In genomic region chr13:32537580-32538233, GRCh38 we compare ENCODE assay signal across 8 cellular contexts. TPM values are rescaled to one million over a fixed set of nuclear protein-coding genes. Genes with fewer than 3 reads are reported as not detected.
DNase-seq lines count a peak whose midpoint lies in the region; ATAC-seq and TF ChIP-seq lines count a peak whose summit lies in the region.

No MANE protein-coding gene starts in this region.

- H3K27ac Mint-ChIP-seq in activated naive CD8-positive, alpha-beta T cell treated with anti-CD3 and anti-CD28 coated beads, Interleukin-2, amount 10 ng/mL, durations not matched to agents 7 days and 5 days = peak overlapping the region; percentile 97

- no peaks in the 10 kb centered on the region for H4K20me1 ChIP-seq in DOHH2 (ENCODE audit: control insufficient read depth, insufficient read depth, low read depth, low read length)

- no peak for TF ChIP-seq POLR2A in Peyer's patch (IDR thresholded peaks at IDR 0.05)

- H3K27me3 ChIP-seq in DOHH2 (ENCODE audit: control insufficient read depth, low read length) (no peaks in the 10 kb centered on the region), Peyer's patch (no peaks in the 10 kb centered on the region), iPS-18a (ENCODE audit: control insufficient read depth, insufficient read depth, low read length) (no peaks in the 10 kb centered on the region)

- H3K4me3 ChIP-seq in DOHH2 (ENCODE audit: low read length) (peak overlapping the region; percentile 91), Peyer's patch (peak overlapping the region; percentile 66 to 85 (median 74)), iPS-18a (ENCODE audit: low read length) (peak overlapping the region; percentile 86)

- H3K27ac ChIP-seq in DOHH2 (ENCODE audit: low read depth, low read length) (no peak overlapping the region), Peyer's patch (peak overlapping the region; percentile 86 to 96 (median 92)), iPS-18a (ENCODE audit: low read length) (peak overlapping the region; percentile 60)

- peak; percentile 27 to 59 (median 56) for DNase-seq in Peyer's patch
- DNase-seq in activated naive CD8-positive, alpha-beta T cell treated with anti-CD3 and anti-CD28 coated beads, Interleukin-2, amount 10 ng/mL, durations not matched to agents 7 days and 5 days = peak; percentile 64
- peak; percentile 2 to 20 for DNase-seq in stimulated activated CD4-positive, alpha-beta T cell treated with anti-CD3 and anti-CD28 coated beads, Interleukin-15, amount 100 ng/mL, for 1 hour (ENCODE audit: low read depth in 1 of 2, low spot score in 1 of 2)
- DNase-seq in NCI-H69 (lab: John Stamatoyannopoulos, UW) = no peak
- DNase-seq in GM10266 (ENCODE audit: extremely low spot score) = no peak

- POLR2A ChIA-PET in activated naive CD8-positive, alpha-beta T cell treated with anti-CD3 and anti-CD28 coated beads, Interleukin-2, amount 10 ng/mL, durations not matched to agents 7 days and 5 days (lab: Charles Lee) = interaction anchor here (0.6 to 3.4 kb wide), 9 partner anchors 10 to 383 kb away, joined by 3 to 29 read pairs (median 3); partner anchors contain the start of genes BRCA2, N4BP2L1 and ZAR1L

- H3K4me3 Mint-ChIP-seq in activated naive CD8-positive, alpha-beta T cell treated with anti-CD3 and anti-CD28 coated beads, Interleukin-2, amount 10 ng/mL, durations not matched to agents 7 days and 5 days = peak overlapping the region; percentile 91

- H3K9me3 ChIP-seq in DOHH2 (ENCODE audit: control insufficient read depth, insufficient read depth, low read length) (no peaks in the 10 kb centered on the region), Peyer's patch (no peaks in the 10 kb centered on the region), iPS-18a (ENCODE audit: control insufficient read depth, low read depth, low read length) (no peaks in the 10 kb centered on the region)

- H3F3A ChIP-seq in DOHH2 (ENCODE audit: control insufficient read depth, insufficient read depth) = no peaks in the 10 kb centered on the region

- H3K4me1 Mint-ChIP-seq in activated naive CD8-positive, alpha-beta T cell treated with anti-CD3 and anti-CD28 coated beads, Interleukin-2, amount 10 ng/mL, durations not matched to agents 7 days and 5 days = peaks cover 39% of the 10 kb centered on the region

- peaks cover 37% of the 10 kb centered on the region for H3K36me3 Mint-ChIP-seq in activated naive CD8-positive, alpha-beta T cell treated with anti-CD3 and anti-CD28 coated beads, Interleukin-2, amount 10 ng/mL, durations not matched to agents 7 days and 5 days

- peaks cover 1% of the 10 kb centered on the region for H3K9me3 Mint-ChIP-seq in activated naive CD8-positive, alpha-beta T cell treated with anti-CD3 and anti-CD28 coated beads, Interleukin-2, amount 10 ng/mL, durations not matched to agents 7 days and 5 days

- TF ChIP-seq CTCF in DOHH2 (IDR thresholded peaks at IDR 0.05; ENCODE audit: low read depth, low read length, poor library complexity, severe bottlenecking) = no peak
- TF ChIP-seq CTCF in Peyer's patch (IDR thresholded peaks at IDR 0.05) = no peak
- no peak for TF ChIP-seq CTCF in GM10266 (IDR thresholded peaks at IDR 0.05; ENCODE audit: control insufficient read depth, insufficient read depth, low read depth, missing control alignments)

- H3K4me2 ChIP-seq in DOHH2 (ENCODE audit: low read length) = peak overlapping the region; percentile 84

- peak overlapping the region; percentile 83 for H3K9ac ChIP-seq in iPS-18a (ENCODE audit: low read length)

- H3K4me1 ChIP-seq in DOHH2 (ENCODE audit: control insufficient read depth, low read length) (peaks cover 12% of the 10 kb centered on the region), Peyer's patch (peaks cover 0 to 29% (median 10%) of the 10 kb centered on the region in 4 donors), iPS-18a (ENCODE audit: control insufficient read depth, low read depth, low read length) (peaks cover 4% of the 10 kb centered on the region)

- H3K36me3 ChIP-seq in DOHH2 (ENCODE audit: control insufficient read depth, low read length) (peaks cover 32% of the 10 kb centered on the region), Peyer's patch (peaks cover 0 to 15% (median 0%) of the 10 kb centered on the region in 3 donors), iPS-18a (ENCODE audit: control insufficient read depth, low read depth, low read length) (peaks cover 19% of the 10 kb centered on the region)

- ATAC-seq in activated naive CD8-positive, alpha-beta T cell treated with anti-CD3 and anti-CD28 coated beads, Interleukin-2, amount 10 ng/mL, durations not matched to agents 7 days and 5 days (ENCODE audit: low read depth) = peak; percentile 2
- no peak for ATAC-seq in HG03196 (IDR thresholded peaks at IDR 0.05; ENCODE audit: unreplicated experiment)

- H3K9me2 ChIP-seq in DOHH2 (replicated peaks; ENCODE audit: control insufficient read depth, low read length) = no peaks in the 10 kb centered on the region

- peaks cover 46% of the 10 kb centered on the region for H3K79me2 ChIP-seq in DOHH2 (ENCODE audit: control insufficient read depth, low read length)

- H3K27me3 Mint-ChIP-seq in activated naive CD8-positive, alpha-beta T cell treated with anti-CD3 and anti-CD28 coated beads, Interleukin-2, amount 10 ng/mL, durations not matched to agents 7 days and 5 days = no peaks in the 10 kb centered on the region

RNA-seq across cellular contexts. Expression of gene N4BP2L2, which starts 0.9 kb away (rescaled TPM):
- 100 to 1,000 TPM; 159 to 263 (median 205) TPM for total RNA-seq in Peyer's patch
- 100 to 1,000 TPM; 160 to 180 TPM for total RNA-seq in activated naive CD8-positive, alpha-beta T cell treated with anti-CD3 and anti-CD28 coated beads, Interleukin-2, amount 10 ng/mL, durations not matched to agents 7 days and 5 days

RNA-seq across cellular contexts. Expression of gene PDS5B, which starts 48.5 kb away (rescaled TPM):
- 10 to 100 TPM; 26.6 to 61.1 (median 28.9) TPM for total RNA-seq in Peyer's patch
- total RNA-seq in activated naive CD8-positive, alpha-beta T cell treated with anti-CD3 and anti-CD28 coated beads, Interleukin-2, amount 10 ng/mL, durations not matched to agents 7 days and 5 days = 10 to 100 TPM; 64.8 to 71.3 TPM

Comparison
In these comparisons a context has a peak if more than half of its experiments do, and no peak if none do; other contexts are left out.
1. DNase-seq: peak in Peyer's patch (3 of 3), activated naive CD8-positive, alpha-beta T cell treated with anti-CD3 and anti-CD28 coated beads, Interleukin-2, amount 10 ng/mL, durations not matched to agents 7 days and 5 days (single experiment) and stimulated activated CD4-positive, alpha-beta T cell treated with anti-CD3 and anti-CD28 coated beads, Interleukin-15, amount 100 ng/mL, for 1 hour (2 of 2); none in NCI-H69 (single experiment) and GM10266 (single experiment).
2. Peak in every context shown above with its lines, with median percentiles within 50 percentile points of each other: H3K4me3 ChIP-seq.